In genomic region chr9:126521551-126521950, GRCh38 we compare ENCODE assay signal across 24 cellular contexts.
A peak's percentile ranks its signal among the peaks of the same experiment; 100 is the strongest.
DNase-seq lines count a peak whose midpoint lies in the region; ATAC-seq and TF ChIP-seq lines count a peak whose summit lies in the region.
"Had no signal": no experiment of that assay in that cellular context is flagged by ENCODE, and none has a peak within 500 bp of the region (broad histone marks: within the 10 kb centered on the region; RNA-seq: fewer than 3 reads in every experiment).

No MANE protein-coding gene starts in this region.

- H3K36me3 ChIP-seq in endodermal cell (ENCODE audit: control insufficient read depth, insufficient read depth, low read length) (no peaks in the 10 kb centered on the region), neural progenitor cell (no peaks in the 10 kb centered on the region)
- H3K36me3 ChIP-seq: BLaER1 treated with 17β-estradiol and CSF1 and Interleukin-3, amounts not matched to agents 10 nM and 100 nM had no signal

- no peak overlapping the region for H2AFZ ChIP-seq in neural progenitor cell (replicated peaks)
- H2AFZ ChIP-seq: GM23248 had no signal

- H3K27me3 Mint-ChIP-seq in endodermal cell (ENCODE audit: insufficient read depth) (peaks cover 4% of the 10 kb centered on the region), neural progenitor cell (ENCODE audit: insufficient read depth, low read depth) (peaks cover 7% of the 10 kb centered on the region)

- H3K4me3 Mint-ChIP-seq in endodermal cell (no peak overlapping the region), neural progenitor cell (peak overlapping the region; percentile 67)
- H3K4me3 Mint-ChIP-seq: CD4-positive, alpha-beta T cell; H9 had no signal

- peak overlapping the region; percentile 58 for H3K4me2 ChIP-seq in neural progenitor cell
- H3K4me2 ChIP-seq: A549, KMS-11 had no signal

- no peaks in the 10 kb centered on the region for H4K20me1 ChIP-seq in neural progenitor cell (ENCODE audit: low read depth)

- DNase-seq in cerebellar cortex (ENCODE audit: low spot score) (peak; percentile 60), endodermal cell (no peak), neural progenitor cell (ENCODE audit: low spot score) (no peak), sciatic nerve (ENCODE audit: low spot score) (peak; percentile 47), HT-29 (ENCODE audit: low spot score) (no peak), NCI-H1930 (lab: John Stamatoyannopoulos, UW) (no peak)
- DNase-seq: AML-193; CD4-positive, alpha-beta T cell; GM23248; H9; NCI-H1048; NCI-H1417; NCI-H1694; NCI-H2081; NCI-H2227 treated with DMSO at 0.1 percent for 48 hours; NCI-H526 treated with DMSO at 0.1 percent for 48 hours; RPMI8226; SHP77 treated with DMSO at 0.1 percent for 48 hours had no signal

- TF ChIP-seq CTCF in endodermal cell (conservative IDR thresholded peaks at IDR 0.05) (no peak), neural progenitor cell (IDR thresholded peaks at IDR 0.05) (no peak)

- H3K79me2 ChIP-seq in neural progenitor cell (ENCODE audit: low read depth): no peaks in the 10 kb centered on the region

- intact Hi-C loops in sciatic nerve (cut with DNase I): no loop called here

- peak overlapping the region; percentile 72 for H3K27ac ChIP-seq in endodermal cell (ENCODE audit: low read depth, low read length)
- H3K27ac ChIP-seq in neural progenitor cell: no peak overlapping the region
- H3K27ac ChIP-seq: A549, GM23248, KMS-11 had no signal

- H3K9me3 ChIP-seq in endodermal cell (ENCODE audit: control insufficient read depth, low read length) (no peaks in the 10 kb centered on the region), neural progenitor cell (ENCODE audit: low read depth) (no peaks in the 10 kb centered on the region)
- H3K9me3 ChIP-seq: A549; BLaER1 treated with 17β-estradiol and CSF1 and Interleukin-3, amounts not matched to agents 10 nM and 100 nM had no signal

- no peaks in the 10 kb centered on the region for H3K27me3 ChIP-seq in endodermal cell (ENCODE audit: control insufficient read depth, insufficient read depth, low read length, poor library complexity, severe bottlenecking)
- H3K27me3 ChIP-seq in neural progenitor cell: peaks cover 28% of the 10 kb centered on the region

- H3K36me3 Mint-ChIP-seq in endodermal cell (ENCODE audit: low read depth) (no peaks in the 10 kb centered on the region), neural progenitor cell (no peaks in the 10 kb centered on the region)
- H3K36me3 Mint-ChIP-seq: IgD-negative memory B cell had no signal

- 83 to 89% methylated on average over 5 to 13 of the region's 13 CpGs for WGBS in endodermal cell (ENCODE audit: insufficient coverage in 1 of 2, insufficient read length in 1 of 2), 2 experiments

- H3K9me3 Mint-ChIP-seq in endodermal cell (no peaks in the 10 kb centered on the region), neural progenitor cell (no peaks in the 10 kb centered on the region)
- H3K9me3 Mint-ChIP-seq: CD4-positive, alpha-beta T cell; H9 had no signal

- H3K4me1 ChIP-seq in endodermal cell (ENCODE audit: control insufficient read depth, insufficient read depth, low read length) (peaks cover 33% of the 10 kb centered on the region), neural progenitor cell (peaks cover 36% of the 10 kb centered on the region)

- H3K9ac ChIP-seq in endodermal cell (ENCODE audit: extremely low read depth, low read length, poor library complexity, severe bottlenecking): no peak overlapping the region
- no peak overlapping the region for H3K9ac ChIP-seq in neural progenitor cell
- H3K9ac ChIP-seq: GM23248, KMS-11 had no signal

- no peak for ATAC-seq in sciatic nerve
- ATAC-seq in GM18519 (IDR thresholded peaks at IDR 0.05; ENCODE audit: low FRiP score, unreplicated experiment): no peak
- ATAC-seq in HG02571 (IDR thresholded peaks at IDR 0.05; ENCODE audit: unreplicated experiment): no peak
- ATAC-seq: A549 had no signal

- H3K4me3 ChIP-seq in endodermal cell (ENCODE audit: low read length): no peak overlapping the region
- H3K4me3 ChIP-seq in neural progenitor cell: no peak overlapping the region
- H3K4me3 ChIP-seq: A549; BLaER1 treated with 17β-estradiol and CSF1 and Interleukin-3, amounts not matched to agents 10 nM and 100 nM; GM23248 had no signal

- H3F3A ChIP-seq in neural progenitor cell (ENCODE audit: low read depth): peaks cover 27% of the 10 kb centered on the region

- H3K27ac Mint-ChIP-seq in endodermal cell: no peak overlapping the region
- peak overlapping the region; percentile 94 for H3K27ac Mint-ChIP-seq in neural progenitor cell
- H3K27ac Mint-ChIP-seq: CD4-positive, alpha-beta T cell; H9; IgD-negative memory B cell had no signal

- H3K4me1 Mint-ChIP-seq in endodermal cell: peaks cover 52% of the 10 kb centered on the region
- peaks cover 84% of the 10 kb centered on the region for H3K4me1 Mint-ChIP-seq in neural progenitor cell

Comparison
In these comparisons a context has a peak if more than half of its experiments do, and no peak if none do; other contexts are left out.
1. DNase-seq: peak in cerebellar cortex (single experiment) and sciatic nerve (single experiment); none in endodermal cell (single experiment), neural progenitor cell (single experiment), HT-29 (single experiment) and NCI-H1930 (0 of 2).